1 cellular context compared by ENCODE assay signal in the genomic region with DNA sequence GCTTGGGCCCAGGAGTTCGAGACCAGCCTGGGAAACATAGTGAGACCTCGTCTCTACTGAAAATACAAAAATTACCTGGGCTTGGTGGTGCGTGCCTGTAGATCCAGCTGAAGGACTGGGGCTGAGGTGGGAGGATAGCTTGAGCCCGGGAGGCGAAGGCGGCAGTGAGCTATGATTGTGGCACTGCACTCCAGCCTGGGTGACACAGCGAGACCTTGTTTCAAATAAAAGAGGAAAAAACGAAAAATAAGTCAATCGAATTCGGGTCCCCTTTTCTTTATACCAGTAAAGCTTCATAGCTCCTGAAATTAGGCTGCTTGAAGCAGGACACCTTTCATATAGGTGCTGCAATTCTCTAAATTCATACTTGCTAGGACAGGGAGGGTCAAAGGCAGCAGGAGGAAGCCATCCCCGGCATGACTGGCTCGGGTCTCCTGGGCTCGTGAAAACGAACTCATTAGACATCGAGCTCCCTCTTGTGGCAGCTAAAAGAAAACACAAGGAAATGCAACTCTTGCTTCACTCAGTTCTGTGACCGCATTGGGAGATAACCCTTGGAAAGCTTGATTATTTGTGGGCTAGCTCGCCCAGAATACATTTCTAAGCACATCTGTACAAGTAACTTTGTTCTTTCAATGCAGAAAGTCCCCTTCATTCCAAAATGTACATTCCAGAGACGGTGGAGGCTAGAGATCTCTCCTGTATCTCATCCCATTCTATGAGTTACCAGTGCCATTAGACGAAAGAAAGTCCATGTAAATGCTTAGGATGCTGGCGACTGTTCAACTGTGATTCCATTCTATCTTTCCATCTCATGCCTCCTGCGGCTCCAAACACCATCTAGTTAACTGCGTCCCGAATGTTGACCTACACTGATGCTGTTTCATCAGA.
A peak's percentile ranks its signal among the peaks of the same experiment; 100 is the strongest.
TF ChIP-seq lines count a peak whose summit lies in the region.

No MANE protein-coding gene starts in this region.

TF ChIP-seq in K562, 482 proteins besides CTCF, POLR2A, EP300 and RAD21 (continued from another document and continues in another):
- 0 out of 2 replicates have a peak, but pooled peaks have one; percentile 75 for TF ChIP-seq RREB1 (CRISPR knock-in tag; IDR thresholded peaks at IDR 0.05)
- TF ChIP-seq, protein P1, sequence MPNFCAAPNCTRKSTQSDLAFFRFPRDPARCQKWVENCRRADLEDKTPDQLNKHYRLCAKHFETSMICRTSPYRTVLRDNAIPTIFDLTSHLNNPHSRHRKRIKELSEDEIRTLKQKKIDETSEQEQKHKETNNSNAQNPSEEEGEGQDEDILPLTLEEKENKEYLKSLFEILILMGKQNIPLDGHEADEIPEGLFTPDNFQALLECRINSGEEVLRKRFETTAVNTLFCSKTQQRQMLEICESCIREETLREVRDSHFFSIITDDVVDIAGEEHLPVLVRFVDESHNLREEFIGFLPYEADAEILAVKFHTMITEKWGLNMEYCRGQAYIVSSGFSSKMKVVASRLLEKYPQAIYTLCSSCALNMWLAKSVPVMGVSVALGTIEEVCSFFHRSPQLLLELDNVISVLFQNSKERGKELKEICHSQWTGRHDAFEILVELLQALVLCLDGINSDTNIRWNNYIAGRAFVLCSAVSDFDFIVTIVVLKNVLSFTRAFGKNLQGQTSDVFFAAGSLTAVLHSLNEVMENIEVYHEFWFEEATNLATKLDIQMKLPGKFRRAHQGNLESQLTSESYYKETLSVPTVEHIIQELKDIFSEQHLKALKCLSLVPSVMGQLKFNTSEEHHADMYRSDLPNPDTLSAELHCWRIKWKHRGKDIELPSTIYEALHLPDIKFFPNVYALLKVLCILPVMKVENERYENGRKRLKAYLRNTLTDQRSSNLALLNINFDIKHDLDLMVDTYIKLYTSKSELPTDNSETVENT (CRISPR knock-in tag; IDR thresholded peaks at IDR 0.05) = no peak
- TF ChIP-seq, protein P2, sequence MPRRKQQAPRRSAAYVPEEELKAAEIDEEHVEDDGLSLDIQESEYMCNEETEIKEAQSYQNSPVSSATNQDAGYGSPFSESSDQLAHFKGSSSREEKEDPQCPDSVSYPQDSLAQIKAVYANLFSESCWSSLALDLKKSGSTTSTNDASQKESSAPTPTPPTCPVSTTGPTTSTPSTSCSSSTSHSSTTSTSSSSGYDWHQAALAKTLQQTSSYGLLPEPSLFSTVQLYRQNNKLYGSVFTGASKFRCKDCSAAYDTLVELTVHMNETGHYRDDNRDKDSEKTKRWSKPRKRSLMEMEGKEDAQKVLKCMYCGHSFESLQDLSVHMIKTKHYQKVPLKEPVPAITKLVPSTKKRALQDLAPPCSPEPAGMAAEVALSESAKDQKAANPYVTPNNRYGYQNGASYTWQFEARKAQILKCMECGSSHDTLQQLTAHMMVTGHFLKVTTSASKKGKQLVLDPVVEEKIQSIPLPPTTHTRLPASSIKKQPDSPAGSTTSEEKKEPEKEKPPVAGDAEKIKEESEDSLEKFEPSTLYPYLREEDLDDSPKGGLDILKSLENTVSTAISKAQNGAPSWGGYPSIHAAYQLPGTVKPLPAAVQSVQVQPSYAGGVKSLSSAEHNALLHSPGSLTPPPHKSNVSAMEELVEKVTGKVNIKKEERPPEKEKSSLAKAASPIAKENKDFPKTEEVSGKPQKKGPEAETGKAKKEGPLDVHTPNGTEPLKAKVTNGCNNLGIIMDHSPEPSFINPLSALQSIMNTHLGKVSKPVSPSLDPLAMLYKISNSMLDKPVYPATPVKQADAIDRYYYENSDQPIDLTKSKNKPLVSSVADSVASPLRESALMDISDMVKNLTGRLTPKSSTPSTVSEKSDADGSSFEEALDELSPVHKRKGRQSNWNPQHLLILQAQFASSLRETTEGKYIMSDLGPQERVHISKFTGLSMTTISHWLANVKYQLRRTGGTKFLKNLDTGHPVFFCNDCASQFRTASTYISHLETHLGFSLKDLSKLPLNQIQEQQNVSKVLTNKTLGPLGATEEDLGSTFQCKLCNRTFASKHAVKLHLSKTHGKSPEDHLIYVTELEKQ (CRISPR knock-in tag; IDR thresholded peaks at IDR 0.05) = no peak
- TF ChIP-seq FOSL1 (tag; conservative IDR thresholded peaks at IDR 0.05) = no peak
- no peak for TF ChIP-seq ZNF518B (CRISPR knock-in tag; IDR thresholded peaks at IDR 0.05)
- no peak for TF ChIP-seq TARDBP (IDR thresholded peaks at IDR 0.05)
- no peak for TF ChIP-seq NFIC (IDR thresholded peaks at IDR 0.05)
- no peak for TF ChIP-seq TAF15 (IDR thresholded peaks at IDR 0.05; ENCODE audit: low read depth, low read length)
- TF ChIP-seq, protein P3, sequence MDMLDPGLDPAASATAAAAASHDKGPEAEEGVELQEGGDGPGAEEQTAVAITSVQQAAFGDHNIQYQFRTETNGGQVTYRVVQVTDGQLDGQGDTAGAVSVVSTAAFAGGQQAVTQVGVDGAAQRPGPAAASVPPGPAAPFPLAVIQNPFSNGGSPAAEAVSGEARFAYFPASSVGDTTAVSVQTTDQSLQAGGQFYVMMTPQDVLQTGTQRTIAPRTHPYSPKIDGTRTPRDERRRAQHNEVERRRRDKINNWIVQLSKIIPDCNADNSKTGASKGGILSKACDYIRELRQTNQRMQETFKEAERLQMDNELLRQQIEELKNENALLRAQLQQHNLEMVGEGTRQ (CRISPR knock-in tag; IDR thresholded peaks at IDR 0.05) = no peak
- TF ChIP-seq SPI1 (IDR thresholded peaks at IDR 0.05; ENCODE audit: borderline replicate concordance, low read depth, low read length) = no peak
- peak; percentile 97 for TF ChIP-seq CEBPB (tag; IDR thresholded peaks at IDR 0.05)
- TF ChIP-seq, protein P4, sequence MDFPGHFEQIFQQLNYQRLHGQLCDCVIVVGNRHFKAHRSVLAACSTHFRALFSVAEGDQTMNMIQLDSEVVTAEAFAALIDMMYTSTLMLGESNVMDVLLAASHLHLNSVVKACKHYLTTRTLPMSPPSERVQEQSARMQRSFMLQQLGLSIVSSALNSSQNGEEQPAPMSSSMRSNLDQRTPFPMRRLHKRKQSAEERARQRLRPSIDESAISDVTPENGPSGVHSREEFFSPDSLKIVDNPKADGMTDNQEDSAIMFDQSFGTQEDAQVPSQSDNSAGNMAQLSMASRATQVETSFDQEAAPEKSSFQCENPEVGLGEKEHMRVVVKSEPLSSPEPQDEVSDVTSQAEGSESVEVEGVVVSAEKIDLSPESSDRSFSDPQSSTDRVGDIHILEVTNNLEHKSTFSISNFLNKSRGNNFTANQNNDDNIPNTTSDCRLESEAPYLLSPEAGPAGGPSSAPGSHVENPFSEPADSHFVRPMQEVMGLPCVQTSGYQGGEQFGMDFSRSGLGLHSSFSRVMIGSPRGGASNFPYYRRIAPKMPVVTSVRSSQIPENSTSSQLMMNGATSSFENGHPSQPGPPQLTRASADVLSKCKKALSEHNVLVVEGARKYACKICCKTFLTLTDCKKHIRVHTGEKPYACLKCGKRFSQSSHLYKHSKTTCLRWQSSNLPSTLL (IDR thresholded peaks at IDR 0.05) = no peak
- TF ChIP-seq STAG1 (CRISPR knock-in tag; IDR thresholded peaks at IDR 0.05; ENCODE audit: borderline replicate concordance) = no peak
- TF ChIP-seq EWSR1 (IDR thresholded peaks at IDR 0.05; ENCODE audit: borderline replicate concordance, low read depth, partially characterized antibody) = no peak
- TF ChIP-seq ZNF830 (CRISPR knock-in tag; IDR thresholded peaks at IDR 0.05) = no peak
- TF ChIP-seq, protein P5, sequence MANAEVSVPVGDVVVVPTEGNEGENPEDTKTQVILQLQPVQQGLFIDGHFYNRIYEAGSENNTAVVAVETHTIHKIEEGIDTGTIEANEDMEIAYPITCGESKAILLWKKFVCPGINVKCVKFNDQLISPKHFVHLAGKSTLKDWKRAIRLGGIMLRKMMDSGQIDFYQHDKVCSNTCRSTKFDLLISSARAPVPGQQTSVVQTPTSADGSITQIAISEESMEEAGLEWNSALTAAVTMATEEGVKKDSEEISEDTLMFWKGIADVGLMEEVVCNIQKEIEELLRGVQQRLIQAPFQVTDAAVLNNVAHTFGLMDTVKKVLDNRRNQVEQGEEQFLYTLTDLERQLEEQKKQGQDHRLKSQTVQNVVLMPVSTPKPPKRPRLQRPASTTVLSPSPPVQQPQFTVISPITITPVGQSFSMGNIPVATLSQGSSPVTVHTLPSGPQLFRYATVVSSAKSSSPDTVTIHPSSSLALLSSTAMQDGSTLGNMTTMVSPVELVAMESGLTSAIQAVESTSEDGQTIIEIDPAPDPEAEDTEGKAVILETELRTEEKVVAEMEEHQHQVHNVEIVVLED (CRISPR knock-in tag; IDR thresholded peaks at IDR 0.05) = no peak
- no peak for TF ChIP-seq NR2C2 (CRISPR knock-in tag; IDR thresholded peaks at IDR 0.05)
- peak; percentile 60 for TF ChIP-seq NR2C2 (tag; IDR thresholded peaks at IDR 0.05)
